ENCODE assay signal across 8 cellular contexts in genomic region chr11:2929511-2929879, GRCh38. TPM values are rescaled to one million over a fixed set of nuclear protein-coding genes. Genes with fewer than 3 reads are reported as not detected.
DNase-seq lines count a peak whose midpoint lies in the region; ATAC-seq and TF ChIP-seq lines count a peak whose summit lies in the region.

No MANE protein-coding gene starts in this region.

- H3K4me3 ChIP-seq in A673 (ENCODE audit: low read depth, low read length, poor library complexity, severe bottlenecking) (peak overlapping the region; percentile 59), HL-60 (replicated peaks; ENCODE audit: insufficient read depth, low read length) (peak overlapping the region; percentile 48), fibroblast of villous mesenchyme (ENCODE audit: low read depth, low read length) (peak overlapping the region; percentile 79), rectal smooth muscle tissue (ENCODE audit: low read length) (peak overlapping the region; percentile 34)

- no peaks in the 10 kb centered on the region for H3K36me3 ChIP-seq in A673 (ENCODE audit: insufficient read depth, low read length, poor library complexity, severe bottlenecking)
- no peaks in the 10 kb centered on the region for H3K36me3 ChIP-seq in rectal smooth muscle tissue (ENCODE audit: control insufficient read depth, insufficient read depth, low read length)

- peaks cover 16% of the 10 kb centered on the region for H3K4me1 ChIP-seq in A673 (ENCODE audit: insufficient read depth, low read length, poor library complexity, severe bottlenecking)
- no peaks in the 10 kb centered on the region for H3K4me1 ChIP-seq in rectal smooth muscle tissue (ENCODE audit: control insufficient read depth, insufficient read depth, low read length)

- POLR2A ChIA-PET in A673 (lab: Charles Lee; ENCODE audit: low non-redundant PET), result no interaction called here

- intact Hi-C loops in A673 (cut with micrococcal nuclease; ENCODE audit: unreplicated experiment), result no loop called here

- ATAC-seq in GM18868 (IDR thresholded peaks at IDR 0.05; ENCODE audit: unreplicated experiment) (no peak), HG02763 (IDR thresholded peaks at IDR 0.05; ENCODE audit: unreplicated experiment) (no peak)

- H3K27ac ChIP-seq in A673 (ENCODE audit: low read depth, low read length, poor library complexity, severe bottlenecking) (peak overlapping the region; percentile 38), HL-60 (replicated peaks) (no peak overlapping the region), rectal smooth muscle tissue (ENCODE audit: low read depth, low read length) (no peak overlapping the region)

- H3K9me3 ChIP-seq in A673 (ENCODE audit: low read depth, low read length, poor library complexity, severe bottlenecking), result no peaks in the 10 kb centered on the region

- CTCF ChIA-PET in A673 (lab: Charles Lee), result no interaction called here

- no TSS peak for BruUV-seq in A673 (replicated peaks; lab: Mats Ljungman, UMichigan)

- H3K27me3 ChIP-seq in A673 (replicated peaks; ENCODE audit: insufficient read depth, low read depth, low read length, poor library complexity) (no peaks in the 10 kb centered on the region), HL-60 (ENCODE audit: insufficient read depth, poor library complexity, severe bottlenecking) (peaks cover 31% of the 10 kb centered on the region), rectal smooth muscle tissue (ENCODE audit: control insufficient read depth, insufficient read depth, low read length) (peaks cover 5% of the 10 kb centered on the region)

- H3K9ac ChIP-seq in rectal smooth muscle tissue (ENCODE audit: low read length), result no peak overlapping the region

- DNase-seq in A673 (ENCODE audit: low spot score) (peak; percentile 35), HL-60 (ENCODE audit: low read depth in 1 of 2, low spot score in 1 of 2) (peak in 1 of 2 experiments; percentile 26), fibroblast of villous mesenchyme (ENCODE audit: low read depth) (peak; percentile 86), DMS153 treated with DMSO at 0.1 percent for 48 hours (lab: John Stamatoyannopoulos, UW; ENCODE audit: unreplicated experiment) (no peak)
- peak; percentile 76 for DNase-seq in activated CD8-positive, alpha-beta memory T cell treated with anti-CD3 and anti-CD28 coated beads for 24 hours

- TF ChIP-seq CTCF in A673 (conservative IDR thresholded peaks at IDR 0.05; ENCODE audit: low read depth, low read length), result no peak
- no peak for TF ChIP-seq CTCF in HL-60 (IDR thresholded peaks at IDR 0.05; ENCODE audit: insufficient read depth, low read length)
- no peak for TF ChIP-seq CTCF in fibroblast of villous mesenchyme (IDR thresholded peaks at IDR 0.05; ENCODE audit: insufficient read depth, low read depth, low read length)

RNA-seq across cellular contexts. Expression of gene PHLDA2, which starts 0.3 kb away (rescaled TPM):
- 25.0 and 33.7 TPM in 2 replicates for total RNA-seq in A673 (2021)
- total RNA-seq in fibroblast of villous mesenchyme, result 7.3 and 13.2 TPM in 2 replicates

RNA-seq across cellular contexts. Expression of gene CDKN1C, which starts 43.9 kb away (rescaled TPM):
- total RNA-seq in A673 (2021) (2.9 and 3.5 TPM in 2 replicates), fibroblast of villous mesenchyme (3.9 and 8.7 TPM in 2 replicates)
